ENCODE assay signal across 16 cellular contexts in genomic region chr7:109377076-109377884, GRCh38.
DNase-seq lines count a peak whose midpoint lies in the region; ATAC-seq, FAIRE-seq and TF ChIP-seq lines count a peak whose summit lies in the region.
"Had no signal": no experiment of that assay in that cellular context is flagged by ENCODE, and none has a peak within 500 bp of the region (broad histone marks: within the 10 kb centered on the region; RNA-seq: fewer than 3 reads in every experiment).

No MANE protein-coding gene starts in this region.

- no peaks in the 10 kb centered on the region for H4K20me1 ChIP-seq in OCI-LY7 (ENCODE audit: insufficient read depth, low read length)

- TF ChIP-seq CTCF in heart left ventricle (IDR thresholded peaks at IDR 0.05) (no peak), left lung (IDR thresholded peaks at IDR 0.05) (no peak), pancreas (IDR thresholded peaks at IDR 0.05) (no peak), OCI-LY7 (conservative IDR thresholded peaks at IDR 0.05; ENCODE audit: low read length) (no peak)

- H3K36me3 ChIP-seq in heart left ventricle (no peaks in the 10 kb centered on the region), left lung (no peaks in the 10 kb centered on the region), pancreas (no peaks in the 10 kb centered on the region), OCI-LY7 (ENCODE audit: insufficient read depth, low read length) (no peaks in the 10 kb centered on the region)

- DNase-seq in Right ventricle myocardium inferior (ENCODE audit: missing footprints) (peak; percentile 13), heart left ventricle (no peak), left lung (no peak), pancreas (no peak), OCI-LY7 (ENCODE audit: low spot score) (no peak), putamen (ENCODE audit: low spot score) (no peak), caudate nucleus (lab: John Stamatoyannopoulos, UW) (no peak)
- DNase-seq: AML-193; CD4-positive, alpha-beta T cell; DND-41; HCEC 1CT had no signal

- intact Hi-C loops in Right ventricle myocardium inferior (cut with DNase I) (no loop called here), heart left ventricle (cut with DNase I) (no loop called here), left lung (cut with DNase I) (no loop called here), pancreas (cut with DNase I) (no loop called here), OCI-LY7 (cut with micrococcal nuclease; ENCODE audit: unreplicated experiment) (no loop called here)

- H3K4me1 ChIP-seq in heart left ventricle (no peaks in the 10 kb centered on the region), left lung (no peaks in the 10 kb centered on the region), pancreas (peaks cover 18 to 48% (median 29%) of the 10 kb centered on the region in 3 donors), OCI-LY7 (ENCODE audit: insufficient read depth, low read length, poor library complexity, severe bottlenecking) (no peaks in the 10 kb centered on the region)
- H3K4me1 ChIP-seq: A549 had no signal

- H3K9me2 ChIP-seq in OCI-LY7 (ENCODE audit: insufficient read depth, low read length) = no peaks in the 10 kb centered on the region

- ATAC-seq in Right ventricle myocardium inferior = no peak
- ATAC-seq in heart left ventricle = no peak
- peak; percentile 75 for ATAC-seq in left lung
- peak; percentile 49 to 73 (median 65) for ATAC-seq in pancreas
- ATAC-seq: A549, GM12878 had no signal

- H3K4me3 ChIP-seq in heart left ventricle (no peak overlapping the region), left lung (no peak overlapping the region), pancreas (no peak overlapping the region), OCI-LY7 (ENCODE audit: low read depth, low read length, poor library complexity, severe bottlenecking) (no peak overlapping the region)
- H3K4me3 ChIP-seq: A549, GM12878 had no signal

- H3K79me2 ChIP-seq in OCI-LY7 (ENCODE audit: insufficient read depth, low read depth, low read length) = no peaks in the 10 kb centered on the region

- H3K4me2 ChIP-seq in OCI-LY7 (ENCODE audit: low read length) = no peak overlapping the region
- H3K4me2 ChIP-seq: A549 had no signal

- H3K9me3 ChIP-seq in heart left ventricle (no peaks in the 10 kb centered on the region), left lung (no peaks in the 10 kb centered on the region), pancreas (no peaks in the 10 kb centered on the region), OCI-LY7 (ENCODE audit: low read length) (no peaks in the 10 kb centered on the region)
- H3K9me3 ChIP-seq: A549 had no signal

- POLR2A ChIA-PET in OCI-LY7 (lab: Charles Lee) = no interaction called here

- H2AFZ ChIP-seq in OCI-LY7 (ENCODE audit: low read length) = no peak overlapping the region

- H3K27ac ChIP-seq in heart left ventricle (no peak overlapping the region), left lung (no peak overlapping the region), pancreas (peak overlapping the region in 2 of 4 donors; percentile 0 to 27), OCI-LY7 (ENCODE audit: low read depth, low read length, poor library complexity, severe bottlenecking) (no peak overlapping the region), caudate nucleus (ENCODE audit: low read depth, low read length) (no peak overlapping the region)
- H3K27ac ChIP-seq: 22Rv1, A549, C4-2B had no signal

- no peaks in the 10 kb centered on the region for H3K27me3 ChIP-seq in heart left ventricle
- no peaks in the 10 kb centered on the region for H3K27me3 ChIP-seq in left lung
- H3K27me3 ChIP-seq in pancreas = no peaks in the 10 kb centered on the region

- TF ChIP-seq POLR2A in heart left ventricle (IDR thresholded peaks at IDR 0.05) = no peak

- FAIRE-seq in pancreas (lab: Jason Lieb, UNC) = no peak
- FAIRE-seq: A549, GM12878, GM19239 had no signal

- CTCF ChIA-PET in OCI-LY7 (lab: Charles Lee; ENCODE audit: unreplicated experiment) = no interaction called here

- BruUV-seq in OCI-LY7 (replicated peaks; lab: Mats Ljungman, UMichigan) = no TSS peak

- 62 to 83% (median 79%) methylated on average over 3 of the region's 3 CpGs for WGBS in heart left ventricle, 4 donors
- WGBS in pancreas, 2 donors = 19 to 28% methylated on average over 3 of the region's 3 CpGs

Comparison
In these comparisons a context has a peak if more than half of its experiments do, and no peak if none do; other contexts are left out.
1. ATAC-seq: peak in left lung (single experiment) and pancreas (4 of 4); none in Right ventricle myocardium inferior (single experiment) and heart left ventricle (0 of 4).